1 cellular context compared by ENCODE assay signal in the genomic region with DNA sequence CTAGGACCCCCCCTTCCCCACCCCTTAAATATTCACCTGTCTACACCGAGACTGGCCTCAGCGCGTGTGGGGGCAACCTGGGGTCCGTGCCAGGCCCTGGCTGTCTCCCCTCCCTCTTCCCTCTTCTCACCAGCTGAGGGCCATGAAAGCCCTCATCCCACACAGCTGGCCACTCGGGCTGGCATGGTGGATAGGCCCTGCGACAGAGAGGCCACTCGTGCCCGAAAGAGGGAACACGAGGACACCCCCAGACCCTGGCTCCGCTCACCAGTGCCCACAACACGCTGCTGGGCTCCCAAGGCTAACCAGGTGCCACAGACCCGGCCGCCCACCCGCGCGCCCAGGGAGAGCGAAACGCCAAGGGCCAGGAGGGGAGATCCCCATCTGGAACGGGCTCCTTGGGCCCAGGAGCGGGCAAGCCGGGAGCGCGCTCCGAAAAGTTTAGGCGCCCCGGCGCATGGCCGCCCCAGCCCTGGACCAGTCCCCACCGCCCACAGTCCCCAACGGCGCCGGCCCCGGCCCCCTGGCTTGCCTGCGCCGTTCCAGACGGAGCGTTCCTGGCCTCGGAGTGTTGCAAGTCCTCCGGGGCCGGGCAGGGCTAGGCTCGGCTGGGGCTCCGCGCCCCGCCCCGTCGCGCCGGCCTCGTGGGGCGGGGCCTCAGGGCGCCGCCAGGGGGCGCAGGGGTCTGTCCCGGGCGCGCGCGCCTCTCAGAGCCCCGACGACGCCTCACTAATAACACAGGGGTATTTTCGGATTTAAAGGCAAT.
TF ChIP-seq lines count a peak whose summit lies in the region.

A gene with protein sequence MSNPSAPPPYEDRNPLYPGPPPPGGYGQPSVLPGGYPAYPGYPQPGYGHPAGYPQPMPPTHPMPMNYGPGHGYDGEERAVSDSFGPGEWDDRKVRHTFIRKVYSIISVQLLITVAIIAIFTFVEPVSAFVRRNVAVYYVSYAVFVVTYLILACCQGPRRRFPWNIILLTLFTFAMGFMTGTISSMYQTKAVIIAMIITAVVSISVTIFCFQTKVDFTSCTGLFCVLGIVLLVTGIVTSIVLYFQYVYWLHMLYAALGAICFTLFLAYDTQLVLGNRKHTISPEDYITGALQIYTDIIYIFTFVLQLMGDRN (minus strand): TSS at position 570 of the 766 bp plus-strand sequence. CDS start 10,362 bp downstream, outside the sequence.

TF ChIP-seq in HepG2, 621 proteins besides CTCF, POLR2A, EP300 and RAD21 (continued from another document and continues in another):
- TF ChIP-seq ZFP90 (CRISPR knock-in tag; IDR thresholded peaks at IDR 0.05; ENCODE audit: borderline replicate concordance) (no peak; the same call in 1 of the 2 replicates), RXRA (CRISPR knock-in tag; IDR thresholded peaks at IDR 0.05) (peak; percentile 54; the same call in 1 of the 2 replicates), ADNP (CRISPR knock-in tag; IDR thresholded peaks at IDR 0.05) (peak; percentile 74; the same call in 1 of the 2 replicates), ZEB1 (IDR thresholded peaks at IDR 0.05; ENCODE audit: insufficient replicate concordance, low read depth) (no peak), ZNF280D (CRISPR knock-in tag; IDR thresholded peaks at IDR 0.05) (no peak), RXRB (CRISPR knock-in tag; IDR thresholded peaks at IDR 0.05; ENCODE audit: borderline replicate concordance) (no peak), ZNF264 (CRISPR knock-in tag; IDR thresholded peaks at IDR 0.05) (0 out of 2 replicates have a peak, but pooled peaks have one; percentile 30), SMYD3 (CRISPR knock-in tag; IDR thresholded peaks at IDR 0.05) (no peak), HNF4G (IDR thresholded peaks at IDR 0.05; ENCODE audit: borderline replicate concordance, low read depth, low read length) (peak; percentile 55), HNF4G (CRISPR knock-in tag; IDR thresholded peaks at IDR 0.05; ENCODE audit: borderline replicate concordance, low read depth) (no peak; the same call in 1 of the 2 replicates), CEBPG (CRISPR knock-in tag; IDR thresholded peaks at IDR 0.05) (peak; percentile 71), HOXA3 (CRISPR knock-in tag; IDR thresholded peaks at IDR 0.05) (peak; percentile 83), ZZZ3 (CRISPR knock-in tag; IDR thresholded peaks at IDR 0.05; ENCODE audit: borderline replicate concordance) (0 out of 2 replicates have a peak, but pooled peaks have one; percentile 75), SNRNP70 (IDR thresholded peaks at IDR 0.05; ENCODE audit: low read depth, low read length) (no peak), FLYWCH1 (CRISPR knock-in tag; IDR thresholded peaks at IDR 0.05) (no peak), MIER3 (CRISPR knock-in tag; IDR thresholded peaks at IDR 0.05; ENCODE audit: borderline replicate concordance) (no peak), ZNF660 (CRISPR knock-in tag; IDR thresholded peaks at IDR 0.05; ENCODE audit: borderline replicate concordance, low read depth) (no peak), ZNF777 (CRISPR knock-in tag; IDR thresholded peaks at IDR 0.05) (peak; percentile 100), BCL6 (CRISPR knock-in tag; IDR thresholded peaks at IDR 0.05) (no peak; the same call in 1 of the 2 replicates), FUBP1 (CRISPR knock-in tag; IDR thresholded peaks at IDR 0.05; ENCODE audit: borderline replicate concordance) (no peak), NFE2 (CRISPR knock-in tag; IDR thresholded peaks at IDR 0.05) (no peak), HIVEP1 (CRISPR knock-in tag; IDR thresholded peaks at IDR 0.05) (peak; percentile 89), MZF1 (CRISPR knock-in tag; IDR thresholded peaks at IDR 0.05; ENCODE audit: borderline replicate concordance) (no peak), CENPBD1 (CRISPR knock-in tag; IDR thresholded peaks at IDR 0.05; ENCODE audit: borderline replicate concordance, low read depth) (no peak), MAFF (IDR thresholded peaks at IDR 0.05; ENCODE audit: low read depth, low read length) (no peak), ZNF224 (CRISPR knock-in tag; IDR thresholded peaks at IDR 0.05) (no peak), ZKSCAN5 (CRISPR knock-in tag; IDR thresholded peaks at IDR 0.05) (no peak; the same call in 1 of the 2 replicates), TCF12 (IDR thresholded peaks at IDR 0.05) (no peak), TCF12 (CRISPR knock-in tag; IDR thresholded peaks at IDR 0.05) (peak; percentile 94), ZNF7 (CRISPR knock-in tag; IDR thresholded peaks at IDR 0.05) (no peak), CERS6 (CRISPR knock-in tag; IDR thresholded peaks at IDR 0.05) (no peak), ZBTB20 (CRISPR knock-in tag; IDR thresholded peaks at IDR 0.05; ENCODE audit: borderline replicate concordance, low read depth) (no peak), HNRNPL (IDR thresholded peaks at IDR 0.05; ENCODE audit: low read depth, low read length) (peak; percentile 93), ZNF562 (CRISPR knock-in tag; IDR thresholded peaks at IDR 0.05; ENCODE audit: borderline replicate concordance) (no peak), ZKSCAN8 (CRISPR knock-in tag; IDR thresholded peaks at IDR 0.05; ENCODE audit: borderline replicate concordance) (no peak), YEATS2 (CRISPR knock-in tag; IDR thresholded peaks at IDR 0.05; ENCODE audit: borderline replicate concordance) (peak; percentile 72; the same call in 1 of the 2 replicates), ZNF775 (CRISPR knock-in tag; IDR thresholded peaks at IDR 0.05; ENCODE audit: borderline replicate concordance) (no peak), ZNF652 (CRISPR knock-in tag; IDR thresholded peaks at IDR 0.05; ENCODE audit: borderline replicate concordance, low read depth) (no peak), RCOR2 (CRISPR knock-in tag; IDR thresholded peaks at IDR 0.05) (no peak), ZBTB37 (CRISPR knock-in tag; IDR thresholded peaks at IDR 0.05) (no peak), ZNF510 (CRISPR knock-in tag; IDR thresholded peaks at IDR 0.05; ENCODE audit: low read depth) (peak; percentile 76; the same call in 1 of the 2 replicates)
- TF ChIP-seq, protein P1, sequence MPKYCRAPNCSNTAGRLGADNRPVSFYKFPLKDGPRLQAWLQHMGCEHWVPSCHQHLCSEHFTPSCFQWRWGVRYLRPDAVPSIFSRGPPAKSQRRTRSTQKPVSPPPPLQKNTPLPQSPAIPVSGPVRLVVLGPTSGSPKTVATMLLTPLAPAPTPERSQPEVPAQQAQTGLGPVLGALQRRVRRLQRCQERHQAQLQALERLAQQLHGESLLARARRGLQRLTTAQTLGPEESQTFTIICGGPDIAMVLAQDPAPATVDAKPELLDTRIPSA (CRISPR knock-in tag; IDR thresholded peaks at IDR 0.05; ENCODE audit: borderline replicate concordance): no peak
- TF ChIP-seq, protein P2, sequence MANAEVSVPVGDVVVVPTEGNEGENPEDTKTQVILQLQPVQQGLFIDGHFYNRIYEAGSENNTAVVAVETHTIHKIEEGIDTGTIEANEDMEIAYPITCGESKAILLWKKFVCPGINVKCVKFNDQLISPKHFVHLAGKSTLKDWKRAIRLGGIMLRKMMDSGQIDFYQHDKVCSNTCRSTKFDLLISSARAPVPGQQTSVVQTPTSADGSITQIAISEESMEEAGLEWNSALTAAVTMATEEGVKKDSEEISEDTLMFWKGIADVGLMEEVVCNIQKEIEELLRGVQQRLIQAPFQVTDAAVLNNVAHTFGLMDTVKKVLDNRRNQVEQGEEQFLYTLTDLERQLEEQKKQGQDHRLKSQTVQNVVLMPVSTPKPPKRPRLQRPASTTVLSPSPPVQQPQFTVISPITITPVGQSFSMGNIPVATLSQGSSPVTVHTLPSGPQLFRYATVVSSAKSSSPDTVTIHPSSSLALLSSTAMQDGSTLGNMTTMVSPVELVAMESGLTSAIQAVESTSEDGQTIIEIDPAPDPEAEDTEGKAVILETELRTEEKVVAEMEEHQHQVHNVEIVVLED (CRISPR knock-in tag; IDR thresholded peaks at IDR 0.05; ENCODE audit: borderline replicate concordance): no peak
- TF ChIP-seq, protein P3, sequence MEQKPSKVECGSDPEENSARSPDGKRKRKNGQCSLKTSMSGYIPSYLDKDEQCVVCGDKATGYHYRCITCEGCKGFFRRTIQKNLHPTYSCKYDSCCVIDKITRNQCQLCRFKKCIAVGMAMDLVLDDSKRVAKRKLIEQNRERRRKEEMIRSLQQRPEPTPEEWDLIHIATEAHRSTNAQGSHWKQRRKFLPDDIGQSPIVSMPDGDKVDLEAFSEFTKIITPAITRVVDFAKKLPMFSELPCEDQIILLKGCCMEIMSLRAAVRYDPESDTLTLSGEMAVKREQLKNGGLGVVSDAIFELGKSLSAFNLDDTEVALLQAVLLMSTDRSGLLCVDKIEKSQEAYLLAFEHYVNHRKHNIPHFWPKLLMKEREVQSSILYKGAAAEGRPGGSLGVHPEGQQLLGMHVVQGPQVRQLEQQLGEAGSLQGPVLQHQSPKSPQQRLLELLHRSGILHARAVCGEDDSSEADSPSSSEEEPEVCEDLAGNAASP (CRISPR knock-in tag; IDR thresholded peaks at IDR 0.05; ENCODE audit: borderline replicate concordance): peak; percentile 46; the same call in 1 of the 2 replicates
- TF ChIP-seq, protein P4, sequence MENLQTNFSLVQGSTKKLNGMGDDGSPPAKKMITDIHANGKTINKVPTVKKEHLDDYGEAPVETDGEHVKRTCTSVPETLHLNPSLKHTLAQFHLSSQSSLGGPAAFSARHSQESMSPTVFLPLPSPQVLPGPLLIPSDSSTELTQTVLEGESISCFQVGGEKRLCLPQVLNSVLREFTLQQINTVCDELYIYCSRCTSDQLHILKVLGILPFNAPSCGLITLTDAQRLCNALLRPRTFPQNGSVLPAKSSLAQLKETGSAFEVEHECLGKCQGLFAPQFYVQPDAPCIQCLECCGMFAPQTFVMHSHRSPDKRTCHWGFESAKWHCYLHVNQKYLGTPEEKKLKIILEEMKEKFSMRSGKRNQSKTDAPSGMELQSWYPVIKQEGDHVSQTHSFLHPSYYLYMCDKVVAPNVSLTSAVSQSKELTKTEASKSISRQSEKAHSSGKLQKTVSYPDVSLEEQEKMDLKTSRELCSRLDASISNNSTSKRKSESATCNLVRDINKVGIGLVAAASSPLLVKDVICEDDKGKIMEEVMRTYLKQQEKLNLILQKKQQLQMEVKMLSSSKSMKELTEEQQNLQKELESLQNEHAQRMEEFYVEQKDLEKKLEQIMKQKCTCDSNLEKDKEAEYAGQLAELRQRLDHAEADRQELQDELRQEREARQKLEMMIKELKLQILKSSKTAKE (CRISPR knock-in tag; IDR thresholded peaks at IDR 0.05; ENCODE audit: borderline replicate concordance): no peak
- TF ChIP-seq, protein P5, sequence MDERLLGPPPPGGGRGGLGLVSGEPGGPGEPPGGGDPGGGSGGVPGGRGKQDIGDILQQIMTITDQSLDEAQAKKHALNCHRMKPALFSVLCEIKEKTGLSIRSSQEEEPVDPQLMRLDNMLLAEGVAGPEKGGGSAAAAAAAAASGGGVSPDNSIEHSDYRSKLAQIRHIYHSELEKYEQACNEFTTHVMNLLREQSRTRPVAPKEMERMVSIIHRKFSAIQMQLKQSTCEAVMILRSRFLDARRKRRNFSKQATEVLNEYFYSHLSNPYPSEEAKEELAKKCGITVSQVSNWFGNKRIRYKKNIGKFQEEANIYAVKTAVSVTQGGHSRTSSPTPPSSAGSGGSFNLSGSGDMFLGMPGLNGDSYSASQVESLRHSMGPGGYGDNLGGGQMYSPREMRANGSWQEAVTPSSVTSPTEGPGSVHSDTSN (CRISPR knock-in tag; IDR thresholded peaks at IDR 0.05): no peak
